ENCODE assay signal across 1 cellular context in genomic region chr4:88880001-88880400, GRCh38.
TF ChIP-seq lines count a peak whose summit lies in the region.

No MANE protein-coding gene starts in this region.

TF ChIP-seq in WTC11, 78 proteins besides CTCF, POLR2A, EP300 and RAD21:
- TF ChIP-seq TP53 (CRISPR knock-in tag; IDR thresholded peaks at IDR 0.05) (no peak), GTF2I (CRISPR knock-in tag; conservative IDR thresholded peaks at IDR 0.05) (no peak), ATF3 (CRISPR knock-in tag; conservative IDR thresholded peaks at IDR 0.05) (no peak), ZNF671 (CRISPR knock-in tag; IDR thresholded peaks at IDR 0.05) (no peak), FOXJ3 (CRISPR knock-in tag; IDR thresholded peaks at IDR 0.05; ENCODE audit: borderline replicate concordance) (no peak), SMAD4 (CRISPR knock-in tag; IDR thresholded peaks at IDR 0.05) (no peak), ZMAT4 (CRISPR knock-in tag; IDR thresholded peaks at IDR 0.05) (no peak), ATF1 (CRISPR knock-in tag; IDR thresholded peaks at IDR 0.05) (no peak), RELA (CRISPR knock-in tag; IDR thresholded peaks at IDR 0.05; ENCODE audit: borderline replicate concordance) (no peak), GABPB1 (CRISPR knock-in tag; IDR thresholded peaks at IDR 0.05) (no peak), JAZF1 (CRISPR knock-in tag; IDR thresholded peaks at IDR 0.05) (no peak), ETV6 (CRISPR knock-in tag; IDR thresholded peaks at IDR 0.05) (no peak)
- TF ChIP-seq, protein P1, sequence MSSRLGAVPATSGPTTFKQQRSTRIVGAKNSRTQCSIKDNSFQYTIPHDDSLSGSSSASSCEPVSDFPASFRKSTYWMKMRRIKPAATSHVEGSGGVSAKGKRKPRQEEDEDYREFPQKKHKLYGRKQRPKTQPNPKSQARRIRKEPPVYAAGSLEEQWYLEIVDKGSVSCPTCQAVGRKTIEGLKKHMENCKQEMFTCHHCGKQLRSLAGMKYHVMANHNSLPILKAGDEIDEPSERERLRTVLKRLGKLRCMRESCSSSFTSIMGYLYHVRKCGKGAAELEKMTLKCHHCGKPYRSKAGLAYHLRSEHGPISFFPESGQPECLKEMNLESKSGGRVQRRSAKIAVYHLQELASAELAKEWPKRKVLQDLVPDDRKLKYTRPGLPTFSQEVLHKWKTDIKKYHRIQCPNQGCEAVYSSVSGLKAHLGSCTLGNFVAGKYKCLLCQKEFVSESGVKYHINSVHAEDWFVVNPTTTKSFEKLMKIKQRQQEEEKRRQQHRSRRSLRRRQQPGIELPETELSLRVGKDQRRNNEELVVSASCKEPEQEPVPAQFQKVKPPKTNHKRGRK (CRISPR knock-in tag; IDR thresholded peaks at IDR 0.05; ENCODE audit: borderline replicate concordance): no peak
- TF ChIP-seq, protein P2, sequence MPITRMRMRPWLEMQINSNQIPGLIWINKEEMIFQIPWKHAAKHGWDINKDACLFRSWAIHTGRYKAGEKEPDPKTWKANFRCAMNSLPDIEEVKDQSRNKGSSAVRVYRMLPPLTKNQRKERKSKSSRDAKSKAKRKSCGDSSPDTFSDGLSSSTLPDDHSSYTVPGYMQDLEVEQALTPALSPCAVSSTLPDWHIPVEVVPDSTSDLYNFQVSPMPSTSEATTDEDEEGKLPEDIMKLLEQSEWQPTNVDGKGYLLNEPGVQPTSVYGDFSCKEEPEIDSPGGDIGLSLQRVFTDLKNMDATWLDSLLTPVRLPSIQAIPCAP (CRISPR knock-in tag; IDR thresholded peaks at IDR 0.05): no peak
- TF ChIP-seq, protein P3, sequence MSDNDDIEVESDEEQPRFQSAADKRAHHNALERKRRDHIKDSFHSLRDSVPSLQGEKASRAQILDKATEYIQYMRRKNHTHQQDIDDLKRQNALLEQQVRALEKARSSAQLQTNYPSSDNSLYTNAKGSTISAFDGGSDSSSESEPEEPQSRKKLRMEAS (CRISPR knock-in tag; IDR thresholded peaks at IDR 0.05): no peak
- TF ChIP-seq, protein P4, sequence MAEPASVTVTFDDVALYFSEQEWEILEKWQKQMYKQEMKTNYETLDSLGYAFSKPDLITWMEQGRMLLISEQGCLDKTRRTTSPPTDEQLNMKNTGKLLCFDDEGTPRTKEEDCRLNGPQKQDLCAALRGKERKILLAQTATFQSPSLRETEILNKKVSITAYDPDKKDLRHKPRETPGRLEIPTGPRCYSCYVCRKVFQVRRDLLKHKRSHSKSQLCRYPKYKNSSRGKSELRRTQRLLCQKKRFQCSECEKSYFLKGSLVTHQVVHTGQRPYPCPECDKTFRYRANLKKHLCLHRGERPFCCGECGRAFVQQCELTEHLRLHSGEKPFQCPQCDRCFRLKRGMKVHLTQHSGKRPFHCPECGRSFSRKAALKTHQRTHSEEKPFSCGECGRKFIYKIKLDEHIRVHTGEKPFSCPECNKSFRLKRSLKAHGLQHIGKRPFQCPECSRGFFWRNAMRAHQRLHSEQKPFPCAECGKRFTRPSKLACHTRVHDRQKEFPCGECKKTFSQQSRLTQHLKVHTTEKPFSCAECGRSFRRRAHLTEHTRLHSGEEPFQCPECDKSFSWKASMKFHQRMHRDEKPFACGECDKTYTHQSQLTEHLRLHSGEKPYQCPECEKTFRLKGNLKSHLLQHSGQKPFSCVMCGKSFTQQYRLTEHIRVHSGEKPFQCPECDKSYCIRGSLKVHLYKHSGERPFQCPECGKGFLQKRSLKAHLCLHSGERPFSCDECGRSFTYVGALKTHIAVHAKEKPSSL (CRISPR knock-in tag; conservative IDR thresholded peaks at IDR 0.05): no peak
- TF ChIP-seq, protein P5, sequence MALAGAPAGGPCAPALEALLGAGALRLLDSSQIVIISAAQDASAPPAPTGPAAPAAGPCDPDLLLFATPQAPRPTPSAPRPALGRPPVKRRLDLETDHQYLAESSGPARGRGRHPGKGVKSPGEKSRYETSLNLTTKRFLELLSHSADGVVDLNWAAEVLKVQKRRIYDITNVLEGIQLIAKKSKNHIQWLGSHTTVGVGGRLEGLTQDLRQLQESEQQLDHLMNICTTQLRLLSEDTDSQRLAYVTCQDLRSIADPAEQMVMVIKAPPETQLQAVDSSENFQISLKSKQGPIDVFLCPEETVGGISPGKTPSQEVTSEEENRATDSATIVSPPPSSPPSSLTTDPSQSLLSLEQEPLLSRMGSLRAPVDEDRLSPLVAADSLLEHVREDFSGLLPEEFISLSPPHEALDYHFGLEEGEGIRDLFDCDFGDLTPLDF (CRISPR knock-in tag; IDR thresholded peaks at IDR 0.05): no peak
